ENCODE assay signal across 36 cellular contexts in the genomic region with DNA sequence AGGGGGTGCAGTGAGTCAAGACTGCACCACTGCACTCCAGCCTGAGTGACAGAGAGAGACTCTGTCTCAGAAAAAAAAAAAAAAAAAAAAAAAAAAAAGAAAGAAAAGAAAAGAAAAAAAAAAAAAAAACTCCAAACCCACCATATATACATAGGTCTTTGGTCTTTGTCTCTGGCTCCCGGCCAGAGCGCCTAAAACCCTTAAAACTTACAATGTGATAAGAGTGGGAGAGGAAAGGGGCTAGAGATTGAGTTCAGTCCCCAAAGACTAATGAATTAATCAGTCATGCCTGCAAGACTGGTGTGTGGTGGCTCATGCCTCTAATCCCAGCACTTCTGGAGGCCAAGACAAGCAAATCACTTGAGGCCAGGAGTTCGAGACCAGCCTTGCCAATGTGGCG.
"Had no signal": no experiment of that assay in that cellular context is flagged by ENCODE, and none has a peak within 500 bp of the region (broad histone marks: within the 10 kb centered on the region; RNA-seq: fewer than 3 reads in every experiment).

No MANE protein-coding gene starts in this region.

- DNase-seq: Kasumi-1, MG63, MM.1S, MV-4-11, NCI-H1048, NCI-H1092, NCI-H1092 treated with DMSO at 0.1 percent for 48 hours, NCI-H1105, NCI-H1105 treated with DMSO at 0.1 percent for 48 hours, NCI-H1417, NCI-H1417 treated with DMSO at 0.1 percent for 48 hours, NCI-H1436, NCI-H1436 treated with DMSO at 0.1 percent for 48 hours, NCI-H146, NCI-H1694, NCI-H1694 treated with DMSO at 0.1 percent for 48 hours, NCI-H187, NCI-H187 treated with DMSO at 0.1 percent for 48 hours, NCI-H1930, NCI-H2029, NCI-H2029 treated with DMSO at 0.1 percent for 48 hours, NCI-H2081, NCI-H2081 treated with DMSO at 0.1 percent for 48 hours, NCI-H2107, NCI-H2171, NCI-H2171 treated with DMSO at 0.1 percent for 48 hours, NCI-H2227 treated with DMSO at 0.1 percent for 48 hours, NCI-H226, NCI-H345, NCI-H446, NCI-H446 treated with DMSO at 0.1 percent for 48 hours, NCI-H510A, NCI-H510A treated with DMSO at 0.1 percent for 48 hours, NCI-H524, NCI-H524 treated with DMSO at 0.1 percent for 48 hours, NCI-H526 had no signal

- H3K4me3 ChIP-seq: MG63 had no signal

- H3K9me3 ChIP-seq: MG63 had no signal

- H3K36me3 ChIP-seq: MG63 had no signal
